ENCODE assay signal across 8 cellular contexts in genomic region chr6:44078219-44078794, GRCh38.
"Had no signal": no experiment of that assay in that cellular context is flagged by ENCODE, and none has a peak within 500 bp of the region (broad histone marks: within the 10 kb centered on the region; RNA-seq: fewer than 3 reads in every experiment).

No MANE protein-coding gene starts in this region.

- DNase-seq: T1000 had no signal

- H3K36me3 Mint-ChIP-seq: memory B cell had no signal

- H3K9me3 ChIP-seq: ascending aorta, thyroid gland, uterus had no signal

- H3K27ac ChIP-seq: ascending aorta, foreskin keratinocyte, thyroid gland, uterus had no signal

- H3K4me3 ChIP-seq: ascending aorta, thyroid gland, uterus had no signal

- H3K9me3 Mint-ChIP-seq: activated CD8-positive, alpha-beta T cell treated with anti-CD3 and anti-CD28 coated beads for 36 hours; activated naive CD8-positive, alpha-beta T cell treated with anti-CD3 and anti-CD28 coated beads, Interleukin-2, amount 50 U/mL, for 24 hours; memory B cell had no signal

- H3K4me3 Mint-ChIP-seq: activated CD8-positive, alpha-beta T cell treated with anti-CD3 and anti-CD28 coated beads for 36 hours; activated naive CD8-positive, alpha-beta T cell treated with anti-CD3 and anti-CD28 coated beads, Interleukin-2, amount 50 U/mL, for 24 hours; memory B cell had no signal

- H3K36me3 ChIP-seq: ascending aorta, thyroid gland, uterus had no signal

- H3K4me1 ChIP-seq: foreskin keratinocyte had no signal

- H3K27me3 ChIP-seq: ascending aorta, thyroid gland, uterus had no signal

- H3K27ac Mint-ChIP-seq: activated naive CD8-positive, alpha-beta T cell treated with anti-CD3 and anti-CD28 coated beads, Interleukin-2, amount 50 U/mL, for 24 hours; memory B cell had no signal
